ENCODE assay signal across 1 cellular context in the genomic region with DNA sequence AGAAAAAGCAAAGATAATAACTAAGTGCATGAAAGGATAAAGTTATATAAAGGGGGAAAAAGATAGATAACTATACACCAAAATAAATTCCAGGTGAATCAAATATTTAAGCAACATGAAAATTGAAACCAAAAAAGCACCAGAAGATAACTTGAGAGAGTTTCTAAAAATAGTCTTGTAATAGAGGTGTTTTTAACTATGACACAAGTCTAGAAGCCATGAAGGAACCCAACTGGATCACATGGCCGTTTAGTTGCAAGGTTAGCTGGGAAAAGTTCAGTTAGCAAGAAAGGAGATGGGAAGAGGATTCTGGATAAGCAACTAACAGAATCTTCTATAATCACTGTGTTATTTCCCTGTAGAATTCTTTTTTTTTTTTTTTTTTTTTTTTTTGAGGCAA.
TF ChIP-seq lines count a peak whose summit lies in the region.

No MANE protein-coding gene starts in this region.

TF ChIP-seq in HCT116, 20 proteins besides CTCF, POLR2A, EP300 and RAD21 (continued from another document):
- TF ChIP-seq, protein P1, sequence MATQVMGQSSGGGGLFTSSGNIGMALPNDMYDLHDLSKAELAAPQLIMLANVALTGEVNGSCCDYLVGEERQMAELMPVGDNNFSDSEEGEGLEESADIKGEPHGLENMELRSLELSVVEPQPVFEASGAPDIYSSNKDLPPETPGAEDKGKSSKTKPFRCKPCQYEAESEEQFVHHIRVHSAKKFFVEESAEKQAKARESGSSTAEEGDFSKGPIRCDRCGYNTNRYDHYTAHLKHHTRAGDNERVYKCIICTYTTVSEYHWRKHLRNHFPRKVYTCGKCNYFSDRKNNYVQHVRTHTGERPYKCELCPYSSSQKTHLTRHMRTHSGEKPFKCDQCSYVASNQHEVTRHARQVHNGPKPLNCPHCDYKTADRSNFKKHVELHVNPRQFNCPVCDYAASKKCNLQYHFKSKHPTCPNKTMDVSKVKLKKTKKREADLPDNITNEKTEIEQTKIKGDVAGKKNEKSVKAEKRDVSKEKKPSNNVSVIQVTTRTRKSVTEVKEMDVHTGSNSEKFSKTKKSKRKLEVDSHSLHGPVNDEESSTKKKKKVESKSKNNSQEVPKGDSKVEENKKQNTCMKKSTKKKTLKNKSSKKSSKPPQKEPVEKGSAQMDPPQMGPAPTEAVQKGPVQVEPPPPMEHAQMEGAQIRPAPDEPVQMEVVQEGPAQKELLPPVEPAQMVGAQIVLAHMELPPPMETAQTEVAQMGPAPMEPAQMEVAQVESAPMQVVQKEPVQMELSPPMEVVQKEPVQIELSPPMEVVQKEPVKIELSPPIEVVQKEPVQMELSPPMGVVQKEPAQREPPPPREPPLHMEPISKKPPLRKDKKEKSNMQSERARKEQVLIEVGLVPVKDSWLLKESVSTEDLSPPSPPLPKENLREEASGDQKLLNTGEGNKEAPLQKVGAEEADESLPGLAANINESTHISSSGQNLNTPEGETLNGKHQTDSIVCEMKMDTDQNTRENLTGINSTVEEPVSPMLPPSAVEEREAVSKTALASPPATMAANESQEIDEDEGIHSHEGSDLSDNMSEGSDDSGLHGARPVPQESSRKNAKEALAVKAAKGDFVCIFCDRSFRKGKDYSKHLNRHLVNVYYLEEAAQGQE (IDR thresholded peaks at IDR 0.05; ENCODE audit: low read depth) = no peak
- no peak for TF ChIP-seq ZFX (IDR thresholded peaks at IDR 0.05)
- TF ChIP-seq POLR2AphosphoS5 (IDR thresholded peaks at IDR 0.05; ENCODE audit: low read depth, low read length) = no peak
TF ChIP-seq in HCT116: peak in this region for 0.
